Comparison of ENCODE assay signal across 8 cellular contexts in the genomic region with DNA sequence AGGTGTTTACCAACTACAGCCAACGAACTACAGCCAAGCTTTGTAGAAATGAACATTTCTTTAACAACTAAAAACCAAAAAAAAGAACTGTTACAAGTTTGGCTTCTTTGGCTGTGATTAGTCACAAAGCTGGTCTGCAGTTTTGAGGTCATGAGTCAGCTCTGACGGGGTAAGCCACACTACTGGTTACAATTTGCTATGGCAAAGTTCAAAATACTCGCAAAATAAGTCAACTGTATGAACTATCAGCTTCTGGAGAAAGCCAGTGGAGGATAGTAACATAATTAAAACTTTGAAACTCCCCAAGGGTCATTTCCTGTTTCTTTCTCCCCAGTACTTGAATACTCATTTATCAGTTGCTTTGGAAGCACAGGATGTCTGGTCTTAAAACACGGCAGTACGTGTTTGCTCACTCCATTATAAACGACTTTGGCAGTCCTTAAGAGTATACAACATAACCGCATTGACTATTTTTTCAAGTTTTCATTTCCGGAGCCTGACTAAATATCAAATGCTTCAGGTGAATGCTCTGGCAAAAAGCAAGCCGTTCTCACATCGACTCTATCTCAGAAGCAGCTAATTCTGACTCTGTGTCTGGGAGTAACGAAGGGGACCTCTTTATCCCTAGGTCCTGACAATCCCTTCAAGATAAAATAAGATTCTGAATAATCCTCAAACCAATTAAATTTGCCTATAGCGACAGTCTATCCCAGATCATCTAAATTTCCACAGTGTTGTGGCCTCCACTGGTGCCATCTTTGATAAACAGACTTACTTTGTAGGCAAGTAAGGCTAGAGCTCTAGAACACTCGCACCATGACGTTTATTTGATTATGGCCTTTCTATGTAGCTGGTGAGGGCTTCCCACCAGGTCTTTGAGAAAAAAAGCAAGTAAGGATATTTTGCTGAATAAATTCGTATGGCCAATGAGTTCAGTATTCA. TPM values are rescaled to one million over a fixed set of nuclear protein-coding genes. Genes with fewer than 3 reads are reported as not detected.
DNase-seq lines count a peak whose midpoint lies in the region; ATAC-seq lines count a peak whose summit lies in the region.

No MANE protein-coding gene starts in this region.

- H3K4me1 Mint-ChIP-seq in activated T-cell treated with anti-CD3 and anti-CD28 coated beads, Interleukin-2, amount 50 U/mL, for 4 hours (ENCODE audit: low read depth): peaks cover 54% of the 10 kb centered on the region

- H3K4me2 ChIP-seq in GM23248 (ENCODE audit: unreplicated experiment): peak overlapping the region; percentile 59

- no peaks in the 10 kb centered on the region for H3K9me3 Mint-ChIP-seq in activated T-cell treated with anti-CD3 and anti-CD28 coated beads, Interleukin-2, amount 50 U/mL, for 4 hours

- H3K27me3 Mint-ChIP-seq in activated T-cell treated with anti-CD3 and anti-CD28 coated beads, Interleukin-2, amount 50 U/mL, for 4 hours (ENCODE audit: low read depth): no peaks in the 10 kb centered on the region

- no peaks in the 10 kb centered on the region for H3K36me3 ChIP-seq in GM23248 (ENCODE audit: low read depth)

- H4K20me1 ChIP-seq in GM23248 (ENCODE audit: insufficient read depth): no peaks in the 10 kb centered on the region

- 36 to 39% methylated on average over 15 of the region's 15 CpGs for WGBS in GM23248 (ENCODE audit: low coverage in 1 of 2, low lambda C conversion rate in 2 of 2, missing lambda C conversion rate in 2 of 2), 2 experiments

- no peaks in the 10 kb centered on the region for H3K36me3 Mint-ChIP-seq in activated T-cell treated with anti-CD3 and anti-CD28 coated beads, Interleukin-2, amount 50 U/mL, for 4 hours (ENCODE audit: insufficient read depth)

- peaks cover 51% of the 10 kb centered on the region for H3K4me1 ChIP-seq in GM23248 (ENCODE audit: insufficient read depth)

- in situ Hi-C loops in GM23248 (cut with MboI): loop anchor here (10.0 kb wide), 1 partner anchor 206 kb away; no protein-coding TSS in a partner anchor

- peak overlapping the region; percentile 98 for H3K27ac ChIP-seq in GM23248

- no peaks in the 10 kb centered on the region for H3K27me3 ChIP-seq in GM23248 (replicated peaks; ENCODE audit: insufficient read depth)

- DNase-seq in COLO829 (ENCODE audit: low spot score) (peak; percentile 76), GM23248 (peak; percentile 97), NCI-H2196 (lab: John Stamatoyannopoulos, UW; ENCODE audit: unreplicated experiment) (peak; percentile 60), glomerular visceral epithelial cell (ENCODE audit: extremely low spot score) (peak; percentile 92), NCI-H2107 (lab: John Stamatoyannopoulos, UW) (no peak), SKM-1 (lab: John Stamatoyannopoulos, UW; ENCODE audit: unreplicated experiment) (no peak)
- DNase-seq in activated T-cell treated with anti-CD3 and anti-CD28 coated beads, Interleukin-2, amount 50 U/mL, for 4 hours: peak; percentile 55
- peak; percentile 54 to 55 for DNase-seq in stimulated activated CD4-positive, alpha-beta T cell treated with anti-CD3 and anti-CD28 coated beads, Interleukin-2, amount 100 ng/mL, for 48 hours

- peaks cover 62% of the 10 kb centered on the region for H3F3A ChIP-seq in GM23248 (ENCODE audit: insufficient read depth)

- peak overlapping the region; percentile 82 for H3K9ac ChIP-seq in GM23248

- no peaks in the 10 kb centered on the region for H3K79me2 ChIP-seq in GM23248 (ENCODE audit: insufficient read depth)

- no peaks in the 10 kb centered on the region for H3K9me2 ChIP-seq in GM23248 (ENCODE audit: insufficient read depth)

- H3K9me3 ChIP-seq in GM23248 (ENCODE audit: low read depth): no peaks in the 10 kb centered on the region

- peak overlapping the region; percentile 45 for H3K4me3 Mint-ChIP-seq in activated T-cell treated with anti-CD3 and anti-CD28 coated beads, Interleukin-2, amount 50 U/mL, for 4 hours

- peak; percentile 83 to 87 for ATAC-seq in activated T-cell treated with anti-CD3 and anti-CD28 coated beads, Interleukin-2, amount 50 U/mL, for 4 hours

- H2AFZ ChIP-seq in GM23248: no peak overlapping the region

- H3K4me3 ChIP-seq in GM23248: peak overlapping the region; percentile 41

RNA-seq across cellular contexts. Expression of a gene that starts 10.6 kb away (rescaled TPM):
- 35.7 and 36.7 TPM in 2 replicates for total RNA-seq in GM23248 (2014; rRNA removed; shearing (Covaris generic))
- 35.4 and 36.2 TPM in 2 replicates for polyA plus RNA-seq in GM23248 (2016; fragmentation: Nextera tagmentation; extraction: Ambion mirVana)
- 10 to 100 TPM; 36.8 to 52.2 (median 37.2) TPM for total RNA-seq in activated T-cell treated with anti-CD3 and anti-CD28 coated beads, Interleukin-2, amount 50 U/mL, for 4 hours

Comparison
In these comparisons a context has a peak if more than half of its experiments do, and no peak if none do; other contexts are left out.
1. DNase-seq: peak in COLO829 (single experiment), GM23248 (single experiment), NCI-H2196 (single experiment), activated T-cell treated with anti-CD3 and anti-CD28 coated beads, Interleukin-2, amount 50 U/mL, for 4 hours (single experiment), glomerular visceral epithelial cell (single experiment) and stimulated activated CD4-positive, alpha-beta T cell treated with anti-CD3 and anti-CD28 coated beads, Interleukin-2, amount 100 ng/mL, for 48 hours (2 of 2); none in NCI-H2107 (single experiment) and SKM-1 (single experiment).